15 cellular contexts compared by ENCODE assay signal in the genomic region with DNA sequence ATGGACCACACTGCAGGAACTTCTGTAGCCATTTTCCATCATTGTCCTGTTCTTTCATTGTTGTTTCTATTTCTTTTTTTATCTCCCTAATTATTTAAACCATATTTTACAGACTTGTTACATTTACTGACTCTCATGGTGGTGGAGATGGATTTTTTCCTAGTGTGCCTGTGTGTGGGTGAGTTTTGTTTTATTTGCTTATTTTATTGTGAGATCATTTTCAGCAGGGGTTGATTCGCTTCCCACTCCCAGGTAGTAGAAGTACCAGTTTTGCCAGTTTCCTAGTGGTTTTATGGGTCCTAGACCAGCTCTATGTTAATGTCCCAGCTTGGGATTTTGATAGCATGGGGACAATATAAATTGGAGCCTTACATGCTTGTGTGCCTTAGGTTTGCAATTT.
DNase-seq lines count a peak whose midpoint lies in the region; ATAC-seq, FAIRE-seq and TF ChIP-seq lines count a peak whose summit lies in the region.
"Had no signal": no experiment of that assay in that cellular context is flagged by ENCODE, and none has a peak within 500 bp of the region (broad histone marks: within the 10 kb centered on the region; RNA-seq: fewer than 3 reads in every experiment).

No MANE protein-coding gene starts in this region.

- no peak for ATAC-seq in HG02884 (IDR thresholded peaks at IDR 0.05; ENCODE audit: unreplicated experiment)
- ATAC-seq: activated T-helper 17 cell treated with anti-CD3 and anti-CD28 coated beads, Interleukin-2, amount 50 U/mL, for 72 hours; stimulated activated naive CD8-positive, alpha-beta T cell treated with anti-CD3 and anti-CD28 coated beads, Interleukin-15, amount 100 ng/mL, for 72 hours; T-helper 17 cell had no signal

- intact Hi-C loops in MCF 10A (cut with micrococcal nuclease): loop anchor here (2.0 kb wide), 1 partner anchor 22 kb away; no protein-coding TSS in a partner anchor
- intact Hi-C loops in breast epithelium (cut with DNase I; ENCODE audit: low total_unique reads): no loop called here

- POLR2A ChIA-PET in MCF 10A (lab: Yijun Ruan, JAX): interaction anchor here (0.8 to 2.1 kb wide), 8 partner anchors 9 to 43 kb away, joined by 4 to 10 read pairs (median 7); no protein-coding TSS in a partner anchor

- DNase-seq in MCF 10A (ENCODE audit: unreplicated experiment) (no peak), breast epithelium (ENCODE audit: low spot score in 2 of 2) (no peak), SJSA1 (ENCODE audit: low read depth in 1 of 2, low spot score in 2 of 2) (no peak), keratinocyte (ENCODE audit: low read depth, low spot score) (no peak), MV-4-11 (lab: John Stamatoyannopoulos, UW) (no peak), GF-D8 (lab: John Stamatoyannopoulos, UW) (no peak), DMS114 treated with DMSO at 0.1 percent for 48 hours (lab: John Stamatoyannopoulos, UW; ENCODE audit: unreplicated experiment) (no peak)
- DNase-seq: central memory CD4-positive, alpha-beta T cell; foreskin melanocyte; stimulated activated naive CD8-positive, alpha-beta T cell treated with anti-CD3 and anti-CD28 coated beads, Interleukin-15, amount 100 ng/mL, for 72 hours; T-helper 17 cell had no signal

- no peaks in the 10 kb centered on the region for H4K20me1 ChIP-seq in keratinocyte (ENCODE audit: control insufficient read depth, extremely low read depth, insufficient read depth, low read length)

- H3K27ac ChIP-seq in breast epithelium (no peak overlapping the region), SJSA1 (peak overlapping the region; percentile 52), keratinocyte (ENCODE audit: control insufficient read depth, insufficient read depth, low read length) (peak overlapping the region; percentile 29)

- H3K36me3 ChIP-seq in breast epithelium (no peaks in the 10 kb centered on the region), SJSA1 (no peaks in the 10 kb centered on the region), keratinocyte (ENCODE audit: control insufficient read depth in 2 of 2, extremely low read depth in 1 of 2, insufficient read depth in 2 of 2, low read length in 2 of 2) (no peaks in the 10 kb centered on the region)

- BruUV-seq in MCF 10A (replicated peaks; lab: Mats Ljungman, UMichigan): no TSS peak

- H3K4me3 ChIP-seq in breast epithelium: no peak overlapping the region
- H3K4me3 ChIP-seq in SJSA1: no peak overlapping the region
- H3K4me3 ChIP-seq in keratinocyte (ENCODE audit: control insufficient read depth in 2 of 3, extremely low read depth in 1 of 3, insufficient read depth in 2 of 3, low read depth in 1 of 3, low read length in 3 of 3): no peak overlapping the region
- H3K4me3 ChIP-seq: lung had no signal

- no peaks in the 10 kb centered on the region for H3K4me1 ChIP-seq in breast epithelium
- H3K4me1 ChIP-seq in SJSA1 (replicated peaks): peaks cover 49% of the 10 kb centered on the region
- peaks cover 16% of the 10 kb centered on the region for H3K4me1 ChIP-seq in keratinocyte (ENCODE audit: control insufficient read depth, extremely low read depth, insufficient read depth, low read length)

- H3K27me3 ChIP-seq in breast epithelium (no peaks in the 10 kb centered on the region), SJSA1 (replicated peaks) (no peaks in the 10 kb centered on the region), keratinocyte (ENCODE audit: control insufficient read depth, extremely low read depth, insufficient read depth, low read length) (no peaks in the 10 kb centered on the region)

- H2AFZ ChIP-seq in keratinocyte (ENCODE audit: control insufficient read depth, low read length): no peak overlapping the region

- no peak overlapping the region for H3K4me2 ChIP-seq in keratinocyte (ENCODE audit: control insufficient read depth, extremely low read depth, insufficient read depth, low read depth, low read length)

- dilution Hi-C loops in keratinocyte (cut with MboI; ENCODE audit: extremely low pct_ligation_motif_present, low sequenced_read_pairs): no loop called here

- H3K9me3 ChIP-seq in breast epithelium (no peaks in the 10 kb centered on the region), SJSA1 (replicated peaks) (no peaks in the 10 kb centered on the region), keratinocyte (ENCODE audit: control insufficient read depth, low read depth, low read length) (no peaks in the 10 kb centered on the region)

- H3K4me1 Mint-ChIP-seq in MCF 10A (ENCODE audit: insufficient read depth, unreplicated experiment): peaks cover 18% of the 10 kb centered on the region
- H3K4me1 Mint-ChIP-seq: nephron; stimulated activated naive CD8-positive, alpha-beta T cell treated with anti-CD3 and anti-CD28 coated beads, Interleukin-15, amount 100 ng/mL, for 72 hours; T-helper 17 cell had no signal

- no peaks in the 10 kb centered on the region for H3K27me3 Mint-ChIP-seq in MCF 10A (ENCODE audit: insufficient read depth, unreplicated experiment)
- H3K27me3 Mint-ChIP-seq: activated T-helper 17 cell treated with anti-CD3 and anti-CD28 coated beads, Interleukin-2, amount 50 U/mL, for 72 hours; stimulated activated naive CD8-positive, alpha-beta T cell treated with anti-CD3 and anti-CD28 coated beads, Interleukin-15, amount 100 ng/mL, for 72 hours; T-helper 17 cell had no signal

- CTCF ChIA-PET in MCF 10A (lab: Yijun Ruan, JAX): interaction anchor here (0.8 kb wide), 1 partner anchor 42 kb away, joined by 3 read pairs; no protein-coding TSS in a partner anchor

- H3K4me3 Mint-ChIP-seq in MCF 10A (ENCODE audit: unreplicated experiment): no peak overlapping the region
- H3K4me3 Mint-ChIP-seq: activated T-helper 17 cell treated with anti-CD3 and anti-CD28 coated beads, Interleukin-2, amount 50 U/mL, for 72 hours; nephron; stimulated activated naive CD8-positive, alpha-beta T cell treated with anti-CD3 and anti-CD28 coated beads, Interleukin-15, amount 100 ng/mL, for 72 hours; T-helper 17 cell had no signal

- H3K27ac Mint-ChIP-seq in MCF 10A (ENCODE audit: low read depth, unreplicated experiment): peak overlapping the region; percentile 67
- H3K27ac Mint-ChIP-seq: activated T-helper 17 cell treated with anti-CD3 and anti-CD28 coated beads, Interleukin-2, amount 50 U/mL, for 72 hours; nephron; T-helper 17 cell had no signal

- no peaks in the 10 kb centered on the region for H3K9me1 ChIP-seq in keratinocyte (ENCODE audit: control insufficient read depth, extremely low read depth, insufficient read depth, low read length)

- TF ChIP-seq CTCF in MCF 10A (IDR thresholded peaks at IDR 0.05; ENCODE audit: unreplicated experiment) (no peak), breast epithelium (IDR thresholded peaks at IDR 0.05) (no peak), keratinocyte (optimal IDR thresholded peaks at IDR 0.05 in 1 of 3, IDR thresholded peaks at IDR 0.05 in 1 of 3, conservative IDR thresholded peaks at IDR 0.05 in 1 of 3; ENCODE audit: extremely low read depth in 1 of 3, insufficient read depth in 2 of 3, low read length in 3 of 3) (no peak)

- H3K36me3 Mint-ChIP-seq in MCF 10A (ENCODE audit: insufficient read depth, unreplicated experiment): no peaks in the 10 kb centered on the region

- no peak overlapping the region for H3K9ac ChIP-seq in keratinocyte (ENCODE audit: control insufficient read depth, extremely low read depth, insufficient read depth, low read length)

- TF ChIP-seq POLR2A in breast epithelium (IDR thresholded peaks at IDR 0.05): no peak

- no peaks in the 10 kb centered on the region for H3K79me2 ChIP-seq in keratinocyte (ENCODE audit: control insufficient read depth, insufficient read depth, low read length)

- peaks cover 18% of the 10 kb centered on the region for H3K9me3 Mint-ChIP-seq in MCF 10A (ENCODE audit: unreplicated experiment)
- H3K9me3 Mint-ChIP-seq: activated T-helper 17 cell treated with anti-CD3 and anti-CD28 coated beads, Interleukin-2, amount 50 U/mL, for 72 hours; nephron had no signal

- no peak for FAIRE-seq in keratinocyte (lab: Jason Lieb, UNC)

Comparison
In these comparisons a context has a peak if more than half of its experiments do, and no peak if none do; other contexts are left out.
1. H3K27ac ChIP-seq: peak in SJSA1 (single experiment) and keratinocyte (single experiment); none in breast epithelium (0 of 2).